ENCODE assay signal across 16 cellular contexts in genomic region chr3:49237344-49237743, GRCh38. TPM values are rescaled to one million over a fixed set of nuclear protein-coding genes. Genes with fewer than 3 reads are reported as not detected.
DNase-seq lines count a peak whose midpoint lies in the region; ATAC-seq and TF ChIP-seq lines count a peak whose summit lies in the region.
"Had no signal": no experiment of that assay in that cellular context is flagged by ENCODE, and none has a peak within 500 bp of the region (broad histone marks: within the 10 kb centered on the region; RNA-seq: fewer than 3 reads in every experiment).

No MANE protein-coding gene starts in this region.

- H3K27me3 ChIP-seq in left ventricle myocardium inferior (ENCODE audit: low read depth), result no peaks in the 10 kb centered on the region
- H3K27me3 ChIP-seq in RWPE2 (ENCODE audit: insufficient read depth, poor library complexity, severe bottlenecking), result no peaks in the 10 kb centered on the region
- H3K27me3 ChIP-seq in hepatocyte, result no peaks in the 10 kb centered on the region
- H3K27me3 ChIP-seq in uterus, result no peaks in the 10 kb centered on the region

- H3K4me2 ChIP-seq in hepatocyte, result no peak overlapping the region
- H3K4me2 ChIP-seq: A549 had no signal

- H4K20me1 ChIP-seq in hepatocyte (ENCODE audit: insufficient read depth, poor library complexity, severe bottlenecking), result no peaks in the 10 kb centered on the region

- TF ChIP-seq CTCF in left ventricle myocardium inferior (IDR thresholded peaks at IDR 0.05; ENCODE audit: borderline replicate concordance) (no peak), RWPE2 (IDR thresholded peaks at IDR 0.05; ENCODE audit: poor library complexity, severe bottlenecking) (no peak), hepatocyte (IDR thresholded peaks at IDR 0.05; ENCODE audit: poor library complexity) (no peak), uterus (IDR thresholded peaks at IDR 0.05) (no peak)

- H2AFZ ChIP-seq in hepatocyte, result no peak overlapping the region
- H2AFZ ChIP-seq: GM23248 had no signal

- H3K27ac ChIP-seq in left ventricle myocardium inferior (replicated peaks) (peak overlapping the region; percentile 84), RWPE2 (ENCODE audit: poor library complexity, severe bottlenecking) (peak overlapping the region; percentile 84), hepatocyte (peak overlapping the region; percentile 88), uterus (peak overlapping the region; percentile 74 to 88)
- H3K27ac ChIP-seq: 22Rv1, A549, GM23248 had no signal

- no peak overlapping the region for H3K4me3 ChIP-seq in left ventricle myocardium inferior
- no peak overlapping the region for H3K4me3 ChIP-seq in RWPE2 (ENCODE audit: severe bottlenecking)
- no peak overlapping the region for H3K4me3 ChIP-seq in hepatocyte
- no peak overlapping the region for H3K4me3 ChIP-seq in uterus
- H3K4me3 ChIP-seq: A549, GM23248, HAP-1 had no signal

- H3K36me3 ChIP-seq in left ventricle myocardium inferior, result peaks cover 22% of the 10 kb centered on the region
- H3K36me3 ChIP-seq in RWPE2 (ENCODE audit: low read depth), result no peaks in the 10 kb centered on the region
- H3K36me3 ChIP-seq in hepatocyte (replicated peaks; ENCODE audit: insufficient read depth, low read depth), result no peaks in the 10 kb centered on the region
- no peaks in the 10 kb centered on the region for H3K36me3 ChIP-seq in uterus
- H3K36me3 ChIP-seq: HAP-1 had no signal

- H3K9me3 ChIP-seq in left ventricle myocardium inferior (replicated peaks), result peaks cover 25% of the 10 kb centered on the region
- peaks cover 11% of the 10 kb centered on the region for H3K9me3 ChIP-seq in RWPE2 (ENCODE audit: severe bottlenecking)
- peaks cover 6% of the 10 kb centered on the region for H3K9me3 ChIP-seq in hepatocyte (ENCODE audit: low read depth)
- H3K9me3 ChIP-seq in uterus, result peaks cover 0 to 10% of the 10 kb centered on the region in 2 donors

- no peak for DNase-seq in left ventricle myocardium inferior
- no peak for DNase-seq in left cardiac atrium
- no peak for DNase-seq in RWPE2 (ENCODE audit: low spot score)
- no peak for DNase-seq in hepatocyte (ENCODE audit: low spot score)
- no peak for DNase-seq in uterus
- no peak for DNase-seq in AG20443 (ENCODE audit: low spot score)
- DNase-seq in NCI-H2029 treated with DMSO at 0.1 percent for 48 hours (lab: John Stamatoyannopoulos, UW), result no peak
- no peak for DNase-seq in SKM-1 (lab: John Stamatoyannopoulos, UW; ENCODE audit: unreplicated experiment)
- DNase-seq: C1 segment of cervical spinal cord; CD4-positive, CD25-positive, alpha-beta regulatory T cell; CD8-positive, alpha-beta memory T cell; COR-L47; GM23248 had no signal

- ATAC-seq in left cardiac atrium (no peak), RWPE2 (ENCODE audit: low read depth) (no peak)
- ATAC-seq: A549 had no signal

- intact Hi-C loops in left ventricle myocardium inferior (cut with micrococcal nuclease) (no loop called here), left cardiac atrium (cut with DNase I) (no loop called here), uterus (cut with DNase I; ENCODE audit: low total_unique reads) (no loop called here)

- peaks cover 20% of the 10 kb centered on the region for H3K4me1 ChIP-seq in left ventricle myocardium inferior
- peaks cover 13% of the 10 kb centered on the region for H3K4me1 ChIP-seq in RWPE2 (ENCODE audit: insufficient read depth, poor library complexity, severe bottlenecking)
- H3K4me1 ChIP-seq in hepatocyte (ENCODE audit: insufficient read depth), result peaks cover 14% of the 10 kb centered on the region
- H3K4me1 ChIP-seq in uterus, result no peaks in the 10 kb centered on the region
- H3K4me1 ChIP-seq: A549, HAP-1 had no signal

- no peak for TF ChIP-seq POLR2A in uterus (IDR thresholded peaks at IDR 0.05)

- no peaks in the 10 kb centered on the region for H3K9me2 ChIP-seq in hepatocyte (replicated peaks; ENCODE audit: insufficient read depth)

- 93% methylated on average over 3 of the region's 3 CpGs for WGBS in hepatocyte (ENCODE audit: low lambda C conversion rate, missing lambda C conversion rate)

- no peaks in the 10 kb centered on the region for H3K79me2 ChIP-seq in hepatocyte

RNA-seq across cellular contexts. Expression of gene C3orf62, which starts 39.7 kb away (rescaled TPM):
- total RNA-seq in left ventricle myocardium inferior (2.8 TPM), left cardiac atrium (1 to 10 TPM; 3.2 to 3.4 TPM), hepatocyte (1.8 and 4.5 TPM in 2 replicates), uterus (1 to 10 TPM; 1.5 to 9.0 (median 4.9) TPM)
- 2.8 and 3.3 TPM in 2 replicates for polyA plus RNA-seq in hepatocyte
